Comparison of ENCODE assay signal across 27 cellular contexts in the genomic region with DNA sequence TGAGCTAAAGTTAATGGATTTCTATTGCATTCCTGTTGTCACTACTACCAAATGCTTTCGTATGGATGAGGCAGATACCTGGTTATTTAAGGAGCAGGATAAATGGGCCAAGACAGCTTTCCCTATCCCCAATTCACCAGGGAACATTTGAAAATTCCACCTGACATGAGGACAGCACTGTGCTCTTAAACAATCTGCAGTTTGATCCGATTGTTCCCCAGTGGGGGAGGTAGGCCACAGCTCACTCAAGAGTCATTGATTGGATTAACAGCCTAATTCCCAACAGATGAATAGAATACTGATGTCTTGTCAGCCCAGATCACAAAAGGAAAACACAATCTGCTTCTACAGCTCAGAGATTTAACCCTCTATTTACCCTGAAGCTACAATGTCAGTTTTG.
DNase-seq lines count a peak whose midpoint lies in the region; ATAC-seq, FAIRE-seq and TF ChIP-seq lines count a peak whose summit lies in the region.
"Had no signal": no experiment of that assay in that cellular context is flagged by ENCODE, and none has a peak within 500 bp of the region (broad histone marks: within the 10 kb centered on the region; RNA-seq: fewer than 3 reads in every experiment).

No MANE protein-coding gene starts in this region.

- H3K36me3 ChIP-seq in HAP-1 (replicated peaks) (no peaks in the 10 kb centered on the region), H1 (ENCODE audit: control insufficient read depth in 2 of 4, insufficient read depth in 4 of 4, low read length in 3 of 4) (no peaks in the 10 kb centered on the region)
- H3K36me3 ChIP-seq: SJSA1, thyroid gland had no signal

- H2BK12ac ChIP-seq in H1 (ENCODE audit: low read depth, low read length) = no peak overlapping the region

- no peak for TF ChIP-seq POLR2A in H1 (IDR thresholded peaks at IDR 0.05; ENCODE audit: control extremely low read depth in 1 of 2, low read depth in 2 of 2, low read length in 2 of 2)

- no peak overlapping the region for H2BK20ac ChIP-seq in H1 (ENCODE audit: low read length)

- H3K4me3 Mint-ChIP-seq in progenitor cell of endocrine pancreas (ENCODE audit: low read depth) = no peak overlapping the region
- no peak overlapping the region for H3K4me3 Mint-ChIP-seq in stimulated activated effector memory CD8-positive, alpha-beta T cell treated with anti-CD3 and anti-CD28 coated beads, Interleukin-12 subunit alpha, Interleukin-12 subunit beta, amount 100 ng/mL, for 72 hours
- no peak overlapping the region for H3K4me3 Mint-ChIP-seq in activated naive CD8-positive, alpha-beta T cell treated with anti-CD3 and anti-CD28 coated beads, Interleukin-2, amount 50 U/mL, for 24 hours
- H3K4me3 Mint-ChIP-seq: activated CD4-positive, alpha-beta T cell treated with anti-CD3 and anti-CD28 coated beads, Interleukin-2, amount 10 ng/mL, durations not matched to agents 7 days and 5 days; activated CD8-positive, alpha-beta memory T cell treated with anti-CD3 and anti-CD28 coated beads, Interleukin-2, amount 10 ng/mL, durations not matched to agents 7 days and 5 days; activated T-helper 1 cell treated with anti-CD3 and anti-CD28 coated beads, Interleukin-12 subunit alpha, Interleukin-12 subunit beta, Interleukin-2, Interleukin-4 antibody, amounts not matched to agents 30 ng/mL and 10 ng/mL and 1 ng/mL, durations not matched to agents 14 hours and 24 hours and 36 hours; CD4-positive, alpha-beta memory T cell; stimulated activated naive B cell treated with anti-CD40 and anti-IgM and Interleukin-4, amounts not matched to agents 10 μg/mL and 1 μg/mL and 100 μg/mL, for 72 hours had no signal

- H4K8ac ChIP-seq in H1 (ENCODE audit: extremely low read depth, insufficient read depth, low read length) = no peak overlapping the region

- no peak overlapping the region for H4K91ac ChIP-seq in H1 (replicated peaks; ENCODE audit: insufficient read length, low read length)

- no peaks in the 10 kb centered on the region; the same call in 1 of the 2 replicates for H3K79me1 ChIP-seq in H1 (ENCODE audit: low read depth, low read length)

- no peak overlapping the region for H2BK5ac ChIP-seq in H1 (ENCODE audit: low read depth, low read length)

- H2BK15ac ChIP-seq in H1 (ENCODE audit: low read length) = no peak overlapping the region

- no peak overlapping the region for H3K27ac ChIP-seq in H1 (ENCODE audit: low read depth, low read length)
- H3K27ac ChIP-seq: foreskin keratinocyte, SJSA1, thyroid gland had no signal

- POLR2A ChIA-PET in H1 (lab: Charles Lee; ENCODE audit: partially characterized antibody) = interaction anchor here (0.8 to 1.2 kb wide), 2 partner anchors 84 to 93 kb away, joined by 3 to 4 read pairs; no protein-coding TSS in a partner anchor

- H3K36me3 Mint-ChIP-seq in progenitor cell of endocrine pancreas (ENCODE audit: insufficient read depth) = peaks cover 1% of the 10 kb centered on the region
- H3K36me3 Mint-ChIP-seq in stimulated activated effector memory CD8-positive, alpha-beta T cell treated with anti-CD3 and anti-CD28 coated beads, Interleukin-12 subunit alpha, Interleukin-12 subunit beta, amount 100 ng/mL, for 72 hours = no peaks in the 10 kb centered on the region
- H3K36me3 Mint-ChIP-seq in activated naive CD8-positive, alpha-beta T cell treated with anti-CD3 and anti-CD28 coated beads, Interleukin-2, amount 50 U/mL, for 24 hours (ENCODE audit: low read depth) = peaks cover 13% of the 10 kb centered on the region

- H3K4me1 ChIP-seq in HAP-1 = peaks cover 12% of the 10 kb centered on the region
- peaks cover 0 to 5% (median 2%) of the 10 kb centered on the region in 4 experiments; a peak in 2 of 7 replicates for H3K4me1 ChIP-seq in H1 (replicated peaks in 1 of 4; ENCODE audit: control insufficient read depth in 3 of 4, insufficient read depth in 4 of 4, low read length in 3 of 4)
- H3K4me1 ChIP-seq: SJSA1, thyroid gland had no signal

- H3K79me2 ChIP-seq in H1 (ENCODE audit: control insufficient read depth in 1 of 2, insufficient read depth in 2 of 2, low read length in 2 of 2) = no peaks in the 10 kb centered on the region; a peak in 1 of 4 replicates

- no peak for TF ChIP-seq RAD21 in H1 (IDR thresholded peaks at IDR 0.05 in 1 of 2, conservative IDR thresholded peaks at IDR 0.05 in 1 of 2; ENCODE audit: low read depth in 2 of 2, low read length in 2 of 2)

- CTCF ChIA-PET in H1 (lab: Charles Lee; ENCODE audit: partially characterized antibody) = interaction anchor here (0.6 to 3.9 kb wide), 9 partner anchors 10 to 529 kb away, joined by 3 to 19 read pairs (median 4); no protein-coding TSS in a partner anchor

- no peaks in the 10 kb centered on the region for H4K20me1 ChIP-seq in H1 (replicated peaks in 1 of 2; ENCODE audit: control insufficient read depth in 1 of 2, insufficient read depth in 2 of 2, low read length in 2 of 2)

- H3K4me3 ChIP-seq in HAP-1 (no peak overlapping the region), H1 (ENCODE audit: extremely low read depth in 1 of 4, insufficient read depth in 2 of 4, low read depth in 3 of 4, low read length in 4 of 4) (no peak overlapping the region)
- H3K4me3 ChIP-seq: lung, SJSA1, thyroid gland had no signal

- H3K9me3 ChIP-seq in HAP-1 = no peaks in the 10 kb centered on the region
- no peaks in the 10 kb centered on the region for H3K9me3 ChIP-seq in H1 (ENCODE audit: insufficient read depth in 2 of 2, low read depth in 1 of 2, low read length in 1 of 2)
- H3K9me3 ChIP-seq: SJSA1, thyroid gland had no signal

- H2AK5ac ChIP-seq in H1 (ENCODE audit: low read depth, low read length) = no peak overlapping the region

- no peaks in the 10 kb centered on the region for H3K27me3 Mint-ChIP-seq in progenitor cell of endocrine pancreas
- H3K27me3 Mint-ChIP-seq in activated naive CD8-positive, alpha-beta T cell treated with anti-CD3 and anti-CD28 coated beads, Interleukin-2, amount 50 U/mL, for 24 hours = no peaks in the 10 kb centered on the region
- H3K27me3 Mint-ChIP-seq: activated CD4-positive, alpha-beta T cell treated with anti-CD3 and anti-CD28 coated beads, Interleukin-2, amount 10 ng/mL, durations not matched to agents 7 days and 5 days; activated CD8-positive, alpha-beta memory T cell treated with anti-CD3 and anti-CD28 coated beads, Interleukin-2, amount 10 ng/mL, durations not matched to agents 7 days and 5 days; CD4-positive, alpha-beta memory T cell; stimulated activated naive B cell treated with anti-CD40 and anti-IgM and Interleukin-4, amounts not matched to agents 10 μg/mL and 1 μg/mL and 100 μg/mL, for 72 hours had no signal

- TF ChIP-seq EP300 in H1 (IDR thresholded peaks at IDR 0.05; ENCODE audit: borderline replicate concordance in 1 of 2, low read depth in 2 of 2, low read length in 2 of 2) = no peak

- no peak for ATAC-seq in stimulated activated effector memory CD8-positive, alpha-beta T cell treated with anti-CD3 and anti-CD28 coated beads, Interleukin-12 subunit alpha, Interleukin-12 subunit beta, amount 100 ng/mL, for 72 hours
- no peak for ATAC-seq in activated naive CD8-positive, alpha-beta T cell treated with anti-CD3 and anti-CD28 coated beads, Interleukin-2, amount 50 U/mL, for 24 hours
- ATAC-seq in GM21526 (IDR thresholded peaks at IDR 0.05; ENCODE audit: low FRiP score, unreplicated experiment) = no peak
- ATAC-seq: activated CD8-positive, alpha-beta memory T cell treated with anti-CD3 and anti-CD28 coated beads, Interleukin-2, amount 10 ng/mL, durations not matched to agents 7 days and 5 days; activated naive CD4-positive, alpha-beta T cell treated with anti-CD3 and anti-CD28 coated beads, Interleukin-2, amount 50 U/mL, for 72 hours; foreskin keratinocyte; stimulated activated naive B cell treated with anti-CD40 and anti-IgM and Interleukin-4, amounts not matched to agents 10 μg/mL and 1 μg/mL and 100 μg/mL, for 72 hours had no signal

- no peaks in the 10 kb centered on the region; the same call in 1 of the 2 replicates for H3K23me2 ChIP-seq in H1 (ENCODE audit: low read depth, low read length)

- DNase-seq in HAP-1 (ENCODE audit: low spot score in 2 of 2) (peak; percentile 52 to 78), NCI-H524 (lab: John Stamatoyannopoulos, UW) (peak; percentile 92 to 98), H1 (ENCODE audit: low read depth in 1 of 2, low spot score in 2 of 2) (peak in 1 of 2 experiments; percentile 9), progenitor cell of endocrine pancreas (ENCODE audit: low spot score, unreplicated experiment) (no peak)
- DNase-seq in stimulated activated effector memory CD8-positive, alpha-beta T cell treated with anti-CD3 and anti-CD28 coated beads, Interleukin-12 subunit alpha, Interleukin-12 subunit beta, amount 100 ng/mL, for 72 hours (ENCODE audit: low spot score in 2 of 2) = no peak
- no peak for DNase-seq in activated naive CD8-positive, alpha-beta T cell treated with anti-CD3 and anti-CD28 coated beads, Interleukin-2, amount 50 U/mL, for 24 hours
- DNase-seq: activated CD4-positive, alpha-beta T cell treated with anti-CD3 and anti-CD28 coated beads, Interleukin-2, amount 10 ng/mL, durations not matched to agents 7 days and 5 days; activated CD8-positive, alpha-beta memory T cell treated with anti-CD3 and anti-CD28 coated beads, Interleukin-2, amount 10 ng/mL, durations not matched to agents 7 days and 5 days; CD4-positive, alpha-beta memory T cell; DMS79; foreskin keratinocyte; GOT3; hippocampal formation; kidney glomerular epithelial cell; NCI-H1930; NCI-H510A; small intestine; stimulated activated CD4-positive, alpha-beta T cell treated with anti-CD3 and anti-CD28 coated beads, Interleukin-2, amount 100 ng/mL, for 24 hours; stimulated activated naive B cell treated with anti-CD40 and anti-IgM and Interleukin-4, amounts not matched to agents 10 μg/mL and 1 μg/mL and 100 μg/mL, for 72 hours; T-helper 2 cell; thyroid gland had no signal

- H3K27me3 ChIP-seq in HAP-1 (ENCODE audit: low read depth) (no peaks in the 10 kb centered on the region), H1 (replicated peaks in 1 of 4; ENCODE audit: control insufficient read depth in 3 of 4, extremely low read depth in 1 of 4, insufficient read depth in 3 of 4, low read length in 3 of 4) (no peaks in the 10 kb centered on the region)
- H3K27me3 ChIP-seq: foreskin keratinocyte, SJSA1, thyroid gland had no signal

- H3K14ac ChIP-seq in H1 (ENCODE audit: insufficient read length) = no peak overlapping the region

- 37% methylated on average over 2 of the region's 2 CpGs; no CpG with 5 or more reads in 1 of the 2 experiments for WGBS in H1 (ENCODE audit: extremely low coverage in 1 of 2, insufficient coverage in 1 of 2, insufficient read length in 1 of 2, insufficient replicate concordance in 2 of 2, low coverage in 1 of 2, low lambda C conversion rate in 2 of 2, missing lambda C conversion rate in 1 of 2), 2 experiments

- H3K23ac ChIP-seq in H1 (ENCODE audit: insufficient read length) = no peak overlapping the region

- peaks cover 8% of the 10 kb centered on the region for H3K4me1 Mint-ChIP-seq in progenitor cell of endocrine pancreas (ENCODE audit: low read depth)
- H3K4me1 Mint-ChIP-seq in stimulated activated effector memory CD8-positive, alpha-beta T cell treated with anti-CD3 and anti-CD28 coated beads, Interleukin-12 subunit alpha, Interleukin-12 subunit beta, amount 100 ng/mL, for 72 hours = no peaks in the 10 kb centered on the region
- no peaks in the 10 kb centered on the region for H3K4me1 Mint-ChIP-seq in activated naive CD8-positive, alpha-beta T cell treated with anti-CD3 and anti-CD28 coated beads, Interleukin-2, amount 50 U/mL, for 24 hours
- H3K4me1 Mint-ChIP-seq: activated CD4-positive, alpha-beta T cell treated with anti-CD3 and anti-CD28 coated beads, Interleukin-2, amount 10 ng/mL, durations not matched to agents 7 days and 5 days; activated CD8-positive, alpha-beta memory T cell treated with anti-CD3 and anti-CD28 coated beads, Interleukin-2, amount 10 ng/mL, durations not matched to agents 7 days and 5 days had no signal

- no peak overlapping the region for H3K18ac ChIP-seq in H1 (ENCODE audit: extremely low read depth, low read length)

- H3K4me2 ChIP-seq in H1 (ENCODE audit: insufficient read depth in 1 of 2, low read depth in 2 of 2, low read length in 2 of 2) = peak overlapping the region in 1 of 2 experiments; percentile 4; a peak in 1 of 4 replicates

- no peaks in the 10 kb centered on the region for H3K9me3 Mint-ChIP-seq in progenitor cell of endocrine pancreas (ENCODE audit: low read depth)
- no peaks in the 10 kb centered on the region for H3K9me3 Mint-ChIP-seq in stimulated activated effector memory CD8-positive, alpha-beta T cell treated with anti-CD3 and anti-CD28 coated beads, Interleukin-12 subunit alpha, Interleukin-12 subunit beta, amount 100 ng/mL, for 72 hours
- no peaks in the 10 kb centered on the region for H3K9me3 Mint-ChIP-seq in activated naive CD8-positive, alpha-beta T cell treated with anti-CD3 and anti-CD28 coated beads, Interleukin-2, amount 50 U/mL, for 24 hours
- H3K9me3 Mint-ChIP-seq: activated CD4-positive, alpha-beta T cell treated with anti-CD3 and anti-CD28 coated beads, Interleukin-2, amount 10 ng/mL, durations not matched to agents 7 days and 5 days; activated naive CD4-positive, alpha-beta T cell treated with anti-CD3 and anti-CD28 coated beads, Interleukin-2, amount 50 U/mL, for 72 hours; activated T-helper 1 cell treated with anti-CD3 and anti-CD28 coated beads, Interleukin-12 subunit alpha, Interleukin-12 subunit beta, Interleukin-2, Interleukin-4 antibody, amounts not matched to agents 30 ng/mL and 10 ng/mL and 1 ng/mL, durations not matched to agents 14 hours and 24 hours and 36 hours; CD4-positive, alpha-beta memory T cell; stimulated activated naive B cell treated with anti-CD40 and anti-IgM and Interleukin-4, amounts not matched to agents 10 μg/mL and 1 μg/mL and 100 μg/mL, for 72 hours had no signal

- H2AFZ ChIP-seq in H1 (ENCODE audit: low read length) = no peak overlapping the region

- FAIRE-seq in H1 (lab: Jason Lieb, UNC) = peak; percentile 81
- FAIRE-seq: RCC 7860 had no signal

- H2BK120ac ChIP-seq in H1 (replicated peaks; ENCODE audit: low read depth, low read length) = no peak overlapping the region

- H3K4ac ChIP-seq in H1 (replicated peaks; ENCODE audit: insufficient read length, low read depth, low read length) = no peak overlapping the region

- TF ChIP-seq CTCF in H1 (IDR thresholded peaks at IDR 0.05; ENCODE audit: control extremely low read depth in 1 of 3, insufficient read depth in 1 of 3, low read depth in 1 of 3, low read length in 3 of 3) (no peak), progenitor cell of endocrine pancreas (IDR thresholded peaks at IDR 0.05; ENCODE audit: unreplicated experiment) (no peak)

- H3K27ac Mint-ChIP-seq in progenitor cell of endocrine pancreas = peak overlapping the region; percentile 10
- H3K27ac Mint-ChIP-seq in stimulated activated effector memory CD8-positive, alpha-beta T cell treated with anti-CD3 and anti-CD28 coated beads, Interleukin-12 subunit alpha, Interleukin-12 subunit beta, amount 100 ng/mL, for 72 hours = no peak overlapping the region
- H3K27ac Mint-ChIP-seq in activated naive CD8-positive, alpha-beta T cell treated with anti-CD3 and anti-CD28 coated beads, Interleukin-2, amount 50 U/mL, for 24 hours = no peak overlapping the region
- H3K27ac Mint-ChIP-seq: activated CD4-positive, alpha-beta T cell treated with anti-CD3 and anti-CD28 coated beads, Interleukin-2, amount 10 ng/mL, durations not matched to agents 7 days and 5 days; activated CD8-positive, alpha-beta memory T cell treated with anti-CD3 and anti-CD28 coated beads, Interleukin-2, amount 10 ng/mL, durations not matched to agents 7 days and 5 days; activated naive CD4-positive, alpha-beta T cell treated with anti-CD3 and anti-CD28 coated beads, Interleukin-2, amount 50 U/mL, for 72 hours; activated T-helper 1 cell treated with anti-CD3 and anti-CD28 coated beads, Interleukin-12 subunit alpha, Interleukin-12 subunit beta, Interleukin-2, Interleukin-4 antibody, amounts not matched to agents 30 ng/mL and 10 ng/mL and 1 ng/mL, durations not matched to agents 14 hours and 24 hours and 36 hours; CD4-positive, alpha-beta memory T cell; stimulated activated naive B cell treated with anti-CD40 and anti-IgM and Interleukin-4, amounts not matched to agents 10 μg/mL and 1 μg/mL and 100 μg/mL, for 72 hours had no signal

- no peak overlapping the region for H3K56ac ChIP-seq in H1 (replicated peaks; ENCODE audit: insufficient read length, low read depth, low read length)

- in situ Hi-C loops in HAP-1 (cut with MboI; ENCODE audit: low sequenced_read_pairs) = no loop called here

- no peak overlapping the region for H3K9ac ChIP-seq in H1 (replicated peaks in 1 of 4; ENCODE audit: extremely low read depth in 1 of 4, low read depth in 3 of 4, low read length in 3 of 4)

- H4K5ac ChIP-seq in H1 (ENCODE audit: insufficient read length, low read depth, low read length) = no peak overlapping the region

Comparison
In these comparisons a context has a peak if more than half of its experiments do, and no peak if none do; other contexts are left out.
1. DNase-seq: peak in HAP-1 (2 of 2) and NCI-H524 (2 of 2); none in progenitor cell of endocrine pancreas (single experiment), stimulated activated effector memory CD8-positive, alpha-beta T cell treated with anti-CD3 and anti-CD28 coated beads, Interleukin-12 subunit alpha, Interleukin-12 subunit beta, amount 100 ng/mL, for 72 hours (0 of 2) and activated naive CD8-positive, alpha-beta T cell treated with anti-CD3 and anti-CD28 coated beads, Interleukin-2, amount 50 U/mL, for 24 hours (single experiment).